In genomic region chr2:88545118-88545517, GRCh38 we compare ENCODE assay signal across 10 cellular contexts.
DNase-seq lines count a peak whose midpoint lies in the region; ATAC-seq and TF ChIP-seq lines count a peak whose summit lies in the region.
"Had no signal": no experiment of that assay in that cellular context is flagged by ENCODE, and none has a peak within 500 bp of the region (broad histone marks: within the 10 kb centered on the region; RNA-seq: fewer than 3 reads in every experiment).

No MANE protein-coding gene starts in this region.

- TF ChIP-seq POLR2A in esophagus muscularis mucosa (IDR thresholded peaks at IDR 0.05; ENCODE audit: low read depth) (no peak), uterus (IDR thresholded peaks at IDR 0.05) (no peak)

- no peak for ATAC-seq in HG03175 (IDR thresholded peaks at IDR 0.05; ENCODE audit: unreplicated experiment)

- WGBS in esophagus muscularis mucosa: 81% methylated on average over 5 of the region's 5 CpGs

- TF ChIP-seq EP300 in esophagus muscularis mucosa (IDR thresholded peaks at IDR 0.05): no peak

- BruUV-seq in OCI-LY7 (replicated peaks; lab: Mats Ljungman, UMichigan): no TSS peak

- H3K27me3 ChIP-seq in esophagus muscularis mucosa (peaks cover 0 to 27% (median 2%) of the 10 kb centered on the region in 4 donors), uterus (no peaks in the 10 kb centered on the region)

- H3K36me3 ChIP-seq in OCI-LY7 (ENCODE audit: insufficient read depth, low read length) (no peaks in the 10 kb centered on the region), esophagus muscularis mucosa (no peaks in the 10 kb centered on the region), uterus (no peaks in the 10 kb centered on the region)

- no peak overlapping the region for H3K4me2 ChIP-seq in OCI-LY7 (ENCODE audit: low read length)

- H3K4me3 ChIP-seq in OCI-LY7 (ENCODE audit: low read depth, low read length, poor library complexity, severe bottlenecking): no peak overlapping the region
- H3K4me3 ChIP-seq in esophagus muscularis mucosa: no peak overlapping the region
- H3K4me3 ChIP-seq in uterus: no peak overlapping the region

- POLR2A ChIA-PET in OCI-LY7 (lab: Charles Lee): interaction anchor here (0.6 kb wide), 1 partner anchor 61 kb away, joined by 3 read pairs; no protein-coding TSS in a partner anchor

- peak; percentile 55 for DNase-seq in Caki2 (ENCODE audit: low read depth)
- peak; percentile 13 for DNase-seq in HCEC 1CT
- peak; percentile 41 for DNase-seq in OCI-LY7 (ENCODE audit: low spot score)
- peak; percentile 78 for DNase-seq in esophagus muscularis mucosa (ENCODE audit: extremely low spot score)
- no peak for DNase-seq in midbrain (lab: John Stamatoyannopoulos, UW)
- DNase-seq in uterus: no peak
- DNase-seq in HK-2 (ENCODE audit: unreplicated experiment): no peak
- DNase-seq: activated CD4-positive, alpha-beta T cell treated with anti-CD3 and anti-CD28 coated beads, Interleukin-2, amount 10 ng/mL, durations not matched to agents 24 days and 14 days; nucleus accumbens had no signal

- H3K9me2 ChIP-seq in OCI-LY7 (ENCODE audit: insufficient read depth, low read length): no peaks in the 10 kb centered on the region

- CTCF ChIA-PET in OCI-LY7 (lab: Charles Lee; ENCODE audit: unreplicated experiment): no interaction called here

- no peak overlapping the region for H3K27ac ChIP-seq in OCI-LY7 (ENCODE audit: low read depth, low read length, poor library complexity, severe bottlenecking)
- H3K27ac ChIP-seq in esophagus muscularis mucosa (replicated peaks in 1 of 4): no peak overlapping the region
- H3K27ac ChIP-seq in uterus: no peak overlapping the region

- TF ChIP-seq CTCF in OCI-LY7 (conservative IDR thresholded peaks at IDR 0.05; ENCODE audit: low read length) (no peak), esophagus muscularis mucosa (IDR thresholded peaks at IDR 0.05) (no peak), uterus (IDR thresholded peaks at IDR 0.05) (no peak)

- in situ Hi-C loops in Caki2 (cut with HindIII; ENCODE audit: low pct_unique_long_range_greater_than_20kb, low sequenced_read_pairs): no loop called here

- H4K20me1 ChIP-seq in OCI-LY7 (ENCODE audit: insufficient read depth, low read length): no peaks in the 10 kb centered on the region

- H2AFZ ChIP-seq in OCI-LY7 (ENCODE audit: low read length): peak overlapping the region; percentile 62; the same call in 1 of the 2 replicates

- H3K4me1 ChIP-seq in OCI-LY7 (ENCODE audit: insufficient read depth, low read length, poor library complexity, severe bottlenecking) (no peaks in the 10 kb centered on the region), esophagus muscularis mucosa (peaks cover 0 to 7% (median 3%) of the 10 kb centered on the region in 4 donors), uterus (no peaks in the 10 kb centered on the region)

- intact Hi-C loops in OCI-LY7 (cut with micrococcal nuclease; ENCODE audit: unreplicated experiment): no loop called here
- intact Hi-C loops in esophagus muscularis mucosa (cut with DNase I): no loop called here
- intact Hi-C loops in uterus (cut with DNase I; ENCODE audit: low total_unique reads): no loop called here

- no peaks in the 10 kb centered on the region for H3K9me3 ChIP-seq in OCI-LY7 (ENCODE audit: low read length)
- H3K9me3 ChIP-seq in esophagus muscularis mucosa: no peaks in the 10 kb centered on the region
- H3K9me3 ChIP-seq in uterus: no peaks in the 10 kb centered on the region

- no peaks in the 10 kb centered on the region for H3K79me2 ChIP-seq in OCI-LY7 (ENCODE audit: insufficient read depth, low read depth, low read length)

Comparison
In these comparisons a context has a peak if more than half of its experiments do, and no peak if none do; other contexts are left out.
1. DNase-seq: peak in Caki2 (single experiment), HCEC 1CT (single experiment), OCI-LY7 (single experiment) and esophagus muscularis mucosa (single experiment); none in midbrain (single experiment), uterus (0 of 2) and HK-2 (single experiment).